17 cellular contexts compared by ENCODE assay signal in genomic region chr14:30928462-30928861, GRCh38. TPM values are rescaled to one million over a fixed set of nuclear protein-coding genes. Genes with fewer than 3 reads are reported as not detected.
DNase-seq lines count a peak whose midpoint lies in the region; ATAC-seq lines count a peak whose summit lies in the region.
"Had no signal": no experiment of that assay in that cellular context is flagged by ENCODE, and none has a peak within 500 bp of the region (broad histone marks: within the 10 kb centered on the region; RNA-seq: fewer than 3 reads in every experiment).

No MANE protein-coding gene starts in this region.

- DNase-seq in activated CD8-positive, alpha-beta memory T cell treated with anti-CD3 and anti-CD28 coated beads, Interleukin-2, amount 10 ng/mL, durations not matched to agents 7 days and 5 days, result peak; percentile 62
- no peak for DNase-seq in activated CD8-positive, alpha-beta memory T cell treated with anti-CD3 and anti-CD28 coated beads, Interleukin-2, amount 50 U/mL, for 4 hours
- peak; percentile 9 for DNase-seq in activated naive CD8-positive, alpha-beta T cell treated with anti-CD3 and anti-CD28 coated beads for 36 hours
- DNase-seq in stimulated activated naive CD8-positive, alpha-beta T cell treated with anti-CD3 and anti-CD28 coated beads, Interleukin-15, Interleukin-2, amounts not matched to agents 100 U/mL and 50 U/mL, for 24 hours, result no peak
- DNase-seq in hippocampal formation (lab: John Stamatoyannopoulos, UW) (no peak), HuH-7.5 (ENCODE audit: low spot score) (no peak), D341Med (ENCODE audit: low spot score) (no peak)
- DNase-seq: activated effector memory CD4-positive, alpha-beta T cell treated with Interleukin-2 at 50 U/mL for 16 hours; C1 segment of cervical spinal cord; left ventricle myocardium inferior; NCI-H2081 treated with DMSO at 0.1 percent for 48 hours; ovary; Peyer's patch; SW 1271; trophoblast cell had no signal

- H3K36me3 Mint-ChIP-seq in activated CD8-positive, alpha-beta memory T cell treated with anti-CD3 and anti-CD28 coated beads, Interleukin-2, amount 10 ng/mL, durations not matched to agents 7 days and 5 days, result peaks cover 3% of the 10 kb centered on the region
- peaks cover 5% of the 10 kb centered on the region for H3K36me3 Mint-ChIP-seq in activated naive CD8-positive, alpha-beta T cell treated with anti-CD3 and anti-CD28 coated beads for 36 hours

- CTCF ChIA-PET in activated CD8-positive, alpha-beta memory T cell treated with anti-CD3 and anti-CD28 coated beads, Interleukin-2, amount 10 ng/mL, durations not matched to agents 7 days and 5 days (lab: Charles Lee), result no interaction called here

- ATAC-seq in activated CD8-positive, alpha-beta memory T cell treated with anti-CD3 and anti-CD28 coated beads, Interleukin-2, amount 10 ng/mL, durations not matched to agents 7 days and 5 days, result peak; percentile 63
- ATAC-seq in HG03432 (IDR thresholded peaks at IDR 0.05; ENCODE audit: unreplicated experiment), result peak; percentile 50
- peak; percentile 73 for ATAC-seq in stimulated activated naive CD8-positive, alpha-beta T cell treated with anti-CD3 and anti-CD28 coated beads, Interleukin-15, Interleukin-2, amounts not matched to agents 100 U/mL and 50 U/mL, for 24 hours
- ATAC-seq: stimulated activated memory B cell treated with anti-CD40 and anti-IgM and Interleukin-4, amounts not matched to agents 10 μg/mL and 1 μg/mL and 100 μg/mL, for 72 hours had no signal

- H3K9me3 Mint-ChIP-seq in activated CD8-positive, alpha-beta memory T cell treated with anti-CD3 and anti-CD28 coated beads, Interleukin-2, amount 10 ng/mL, durations not matched to agents 7 days and 5 days (ENCODE audit: low read depth), result no peaks in the 10 kb centered on the region
- no peaks in the 10 kb centered on the region for H3K9me3 Mint-ChIP-seq in activated naive CD8-positive, alpha-beta T cell treated with anti-CD3 and anti-CD28 coated beads for 36 hours
- H3K9me3 Mint-ChIP-seq: stimulated activated memory B cell treated with anti-CD40 and anti-IgM and Interleukin-4, amounts not matched to agents 10 μg/mL and 1 μg/mL and 100 μg/mL, for 72 hours had no signal

- H3K4me3 Mint-ChIP-seq in activated CD8-positive, alpha-beta memory T cell treated with anti-CD3 and anti-CD28 coated beads, Interleukin-2, amount 10 ng/mL, durations not matched to agents 7 days and 5 days, result no peak overlapping the region
- no peak overlapping the region for H3K4me3 Mint-ChIP-seq in activated naive CD8-positive, alpha-beta T cell treated with anti-CD3 and anti-CD28 coated beads for 36 hours
- H3K4me3 Mint-ChIP-seq: stimulated activated memory B cell treated with anti-CD40 and anti-IgM and Interleukin-4, amounts not matched to agents 10 μg/mL and 1 μg/mL and 100 μg/mL, for 72 hours had no signal

- no peaks in the 10 kb centered on the region for H3K27me3 Mint-ChIP-seq in activated CD8-positive, alpha-beta memory T cell treated with anti-CD3 and anti-CD28 coated beads, Interleukin-2, amount 10 ng/mL, durations not matched to agents 7 days and 5 days
- H3K27me3 Mint-ChIP-seq in activated naive CD8-positive, alpha-beta T cell treated with anti-CD3 and anti-CD28 coated beads for 36 hours, result no peaks in the 10 kb centered on the region
- H3K27me3 Mint-ChIP-seq: stimulated activated memory B cell treated with anti-CD40 and anti-IgM and Interleukin-4, amounts not matched to agents 10 μg/mL and 1 μg/mL and 100 μg/mL, for 72 hours had no signal

- H3K4me1 Mint-ChIP-seq in activated CD8-positive, alpha-beta memory T cell treated with anti-CD3 and anti-CD28 coated beads, Interleukin-2, amount 10 ng/mL, durations not matched to agents 7 days and 5 days, result peaks cover 13% of the 10 kb centered on the region
- H3K4me1 Mint-ChIP-seq in activated naive CD8-positive, alpha-beta T cell treated with anti-CD3 and anti-CD28 coated beads for 36 hours, result peaks cover 11% of the 10 kb centered on the region
- H3K4me1 Mint-ChIP-seq: stimulated activated memory B cell treated with anti-CD40 and anti-IgM and Interleukin-4, amounts not matched to agents 10 μg/mL and 1 μg/mL and 100 μg/mL, for 72 hours had no signal

- H3K27ac Mint-ChIP-seq in activated CD8-positive, alpha-beta memory T cell treated with anti-CD3 and anti-CD28 coated beads, Interleukin-2, amount 10 ng/mL, durations not matched to agents 7 days and 5 days, result no peak overlapping the region
- no peak overlapping the region for H3K27ac Mint-ChIP-seq in activated naive CD8-positive, alpha-beta T cell treated with anti-CD3 and anti-CD28 coated beads for 36 hours
- H3K27ac Mint-ChIP-seq: stimulated activated memory B cell treated with anti-CD40 and anti-IgM and Interleukin-4, amounts not matched to agents 10 μg/mL and 1 μg/mL and 100 μg/mL, for 72 hours had no signal

RNA-seq across cellular contexts. Expression of gene COCH, which starts 54.1 kb away (rescaled TPM):
- 1 to 10 TPM; 1.9 to 5.0 TPM for total RNA-seq in activated CD8-positive, alpha-beta memory T cell treated with anti-CD3 and anti-CD28 coated beads, Interleukin-2, amount 10 ng/mL, durations not matched to agents 7 days and 5 days
- total RNA-seq in activated naive CD8-positive, alpha-beta T cell treated with anti-CD3 and anti-CD28 coated beads for 36 hours, result 1 to 10 TPM; 6.4 to 7.2 TPM

Comparison
In these comparisons a context has a peak if more than half of its experiments do, and no peak if none do; other contexts are left out.
1. DNase-seq: peak in activated CD8-positive, alpha-beta memory T cell treated with anti-CD3 and anti-CD28 coated beads, Interleukin-2, amount 10 ng/mL, durations not matched to agents 7 days and 5 days (single experiment) and activated naive CD8-positive, alpha-beta T cell treated with anti-CD3 and anti-CD28 coated beads for 36 hours (single experiment); none in activated CD8-positive, alpha-beta memory T cell treated with anti-CD3 and anti-CD28 coated beads, Interleukin-2, amount 50 U/mL, for 4 hours (single experiment), stimulated activated naive CD8-positive, alpha-beta T cell treated with anti-CD3 and anti-CD28 coated beads, Interleukin-15, Interleukin-2, amounts not matched to agents 100 U/mL and 50 U/mL, for 24 hours (single experiment), hippocampal formation (0 of 2), HuH-7.5 (single experiment) and D341Med (single experiment).
2. Peak in every context shown above with its lines, with median percentiles within 50 percentile points of each other: ATAC-seq.